19 cellular contexts compared by ENCODE assay signal in genomic region chr14:101118746-101119610, GRCh38.
DNase-seq lines count a peak whose midpoint lies in the region; ATAC-seq and TF ChIP-seq lines count a peak whose summit lies in the region.
"Had no signal": no experiment of that assay in that cellular context is flagged by ENCODE, and none has a peak within 500 bp of the region (broad histone marks: within the 10 kb centered on the region; RNA-seq: fewer than 3 reads in every experiment).

No MANE protein-coding gene starts in this region.

- H3K4me1 ChIP-seq in BLaER1: peaks cover 69% of the 10 kb centered on the region
- H3K4me1 ChIP-seq in Loucy (ENCODE audit: insufficient read depth, low read length, poor library complexity, severe bottlenecking): peaks cover 41% of the 10 kb centered on the region
- no peaks in the 10 kb centered on the region for H3K4me1 ChIP-seq in MM.1S (ENCODE audit: low read length)
- H3K4me1 ChIP-seq: HAP-1 had no signal

- H3K9me2 ChIP-seq in Loucy (replicated peaks; ENCODE audit: low read depth, low read length) (no peaks in the 10 kb centered on the region), MM.1S (replicated peaks; ENCODE audit: insufficient read depth, low read length) (no peaks in the 10 kb centered on the region)

- H3K36me3 ChIP-seq in BLaER1: no peaks in the 10 kb centered on the region; the same call in 1 of the 2 replicates
- H3K36me3 ChIP-seq in Loucy (ENCODE audit: insufficient read depth, low read length): no peaks in the 10 kb centered on the region
- no peaks in the 10 kb centered on the region for H3K36me3 ChIP-seq in MM.1S (replicated peaks; ENCODE audit: insufficient read depth, low read length)
- H3K36me3 ChIP-seq: HAP-1, lower lobe of right lung, neural progenitor cell had no signal

- DNase-seq in left ventricle myocardium superior (peak; percentile 64), posterior vena cava (ENCODE audit: low spot score) (peak; percentile 77), MM.1S (no peak), HPDE6-E6E7 (ENCODE audit: extremely low spot score) (no peak), GM10266 (ENCODE audit: extremely low spot score) (no peak)
- DNase-seq: activated CD4-positive, alpha-beta T cell treated with anti-CD3 and anti-CD28 coated beads for 1 hour; DMS53; hippocampal formation; lower lobe of right lung; NCI-H187 treated with DMSO at 0.1 percent for 48 hours; NCI-H526; small intestine had no signal

- intact Hi-C loops in left ventricle myocardium superior (cut with micrococcal nuclease) (no loop called here), posterior vena cava (cut with DNase I) (no loop called here)

- H4K20me1 ChIP-seq in BLaER1 (no peaks in the 10 kb centered on the region), Loucy (ENCODE audit: insufficient read depth, low read length, poor library complexity, severe bottlenecking) (no peaks in the 10 kb centered on the region), MM.1S (ENCODE audit: insufficient read depth, low read length) (no peaks in the 10 kb centered on the region)

- H3K79me2 ChIP-seq in Loucy (ENCODE audit: insufficient read depth, low read length): peaks cover 38% of the 10 kb centered on the region
- H3K79me2 ChIP-seq in MM.1S (ENCODE audit: low read length): no peaks in the 10 kb centered on the region

- H3K27me3 ChIP-seq in BLaER1: no peaks in the 10 kb centered on the region
- no peaks in the 10 kb centered on the region for H3K27me3 ChIP-seq in Loucy (ENCODE audit: insufficient read depth, low read length, poor library complexity, severe bottlenecking)
- peaks cover 23% of the 10 kb centered on the region for H3K27me3 ChIP-seq in MM.1S (replicated peaks; ENCODE audit: insufficient read depth, low read length)
- H3K27me3 ChIP-seq: neural progenitor cell had no signal

- peak overlapping the region; percentile 87 for H3K9ac ChIP-seq in BLaER1
- H3K9ac ChIP-seq in Loucy (ENCODE audit: low read depth, low read length, poor library complexity, severe bottlenecking): peak overlapping the region; percentile 95
- no peak overlapping the region for H3K9ac ChIP-seq in MM.1S (ENCODE audit: low read length)
- H3K9ac ChIP-seq: neural progenitor cell had no signal

- peak overlapping the region; percentile 68 for H3K4me3 ChIP-seq in BLaER1
- peak overlapping the region; percentile 84 for H3K4me3 ChIP-seq in Loucy (ENCODE audit: low read length, poor library complexity, severe bottlenecking)
- no peak overlapping the region for H3K4me3 ChIP-seq in MM.1S (ENCODE audit: low read length)
- H3K4me3 ChIP-seq: HAP-1, neural progenitor cell had no signal

- TF ChIP-seq CTCF in Loucy (conservative IDR thresholded peaks at IDR 0.05; ENCODE audit: low read length) (no peak), MM.1S (IDR thresholded peaks at IDR 0.05; ENCODE audit: low read length) (no peak), GM10266 (IDR thresholded peaks at IDR 0.05; ENCODE audit: control insufficient read depth, insufficient read depth, low read depth, missing control alignments) (no peak)

- H3K9me3 ChIP-seq in BLaER1 (no peaks in the 10 kb centered on the region), Loucy (ENCODE audit: insufficient read depth, low read depth, low read length) (no peaks in the 10 kb centered on the region), MM.1S (replicated peaks; ENCODE audit: insufficient read depth, low read length) (no peaks in the 10 kb centered on the region)
- H3K9me3 ChIP-seq: HAP-1, lower lobe of right lung had no signal

- ATAC-seq in left ventricle myocardium superior (peak; percentile 58), HG03175 (IDR thresholded peaks at IDR 0.05; ENCODE audit: unreplicated experiment) (no peak)
- ATAC-seq: esophagus mucosa, lower lobe of right lung had no signal

- H3F3A ChIP-seq in Loucy (ENCODE audit: low read depth) (no peaks in the 10 kb centered on the region; the same call in 1 of the 2 replicates), MM.1S (ENCODE audit: insufficient read depth, low read length) (no peaks in the 10 kb centered on the region)

- peak overlapping the region; percentile 95 for H3K4me2 ChIP-seq in BLaER1
- peak overlapping the region; percentile 86 for H3K4me2 ChIP-seq in Loucy (ENCODE audit: low read depth, low read length, poor library complexity, severe bottlenecking)
- no peak overlapping the region for H3K4me2 ChIP-seq in MM.1S (ENCODE audit: low read depth, low read length)
- H3K4me2 ChIP-seq: neural progenitor cell had no signal

- H2AFZ ChIP-seq in Loucy (ENCODE audit: low read length) (no peak overlapping the region), MM.1S (ENCODE audit: low read length) (no peak overlapping the region)
- H2AFZ ChIP-seq: neural progenitor cell had no signal

- peak overlapping the region; percentile 98 for H3K27ac ChIP-seq in BLaER1
- H3K27ac ChIP-seq in MM.1S (ENCODE audit: low read length): no peak overlapping the region
- H3K27ac ChIP-seq: HL-60, lower lobe of right lung, neural progenitor cell had no signal

Comparison
In these comparisons a context has a peak if more than half of its experiments do, and no peak if none do; other contexts are left out.
1. DNase-seq: peak in left ventricle myocardium superior (single experiment) and posterior vena cava (single experiment); none in MM.1S (single experiment), HPDE6-E6E7 (single experiment) and GM10266 (single experiment).